Comparison of ENCODE assay signal across 9 cellular contexts in genomic region chr4:8221476-8221875, GRCh38. TPM values are rescaled to one million over a fixed set of nuclear protein-coding genes. Genes with fewer than 3 reads are reported as not detected.
DNase-seq lines count a peak whose midpoint lies in the region; ATAC-seq and TF ChIP-seq lines count a peak whose summit lies in the region.
"Had no signal": no experiment of that assay in that cellular context is flagged by ENCODE, and none has a peak within 500 bp of the region (broad histone marks: within the 10 kb centered on the region; RNA-seq: fewer than 3 reads in every experiment).

No MANE protein-coding gene starts in this region.

- H3K9me1 ChIP-seq in IMR-90 (ENCODE audit: insufficient read depth, low read length) = no peaks in the 10 kb centered on the region

- CTCF ChIA-PET in IMR-90 (lab: Yijun Ruan, JAX) = interaction anchor here (0.6 to 1.3 kb wide), 3 partner anchors 45 to 1428 kb away, joined by 3 to 4 read pairs (median 4); no protein-coding TSS in a partner anchor

- no peak overlapping the region for H3K23ac ChIP-seq in IMR-90 (ENCODE audit: low read depth, low read length)

- intact Hi-C loops in IMR-90 (cut with micrococcal nuclease) = no loop called here

- no peak overlapping the region for H2BK15ac ChIP-seq in IMR-90 (ENCODE audit: low read depth, low read length)

- in situ Hi-C loops in IMR-90 (cut with MboI; ENCODE audit: low sequenced_read_pairs) = loop anchor here (25.0 kb wide), 1 partner anchor 391 kb away; no protein-coding TSS in a partner anchor

- peaks cover 12% of the 10 kb centered on the region for H3K36me3 Mint-ChIP-seq in nephron (ENCODE audit: low read depth)

- no TSS peak for BruUV-seq in IMR-90 (replicated peaks; lab: Mats Ljungman, UMichigan)

- H4K5ac ChIP-seq in IMR-90 (ENCODE audit: low read depth, low read length) = no peak overlapping the region

- no peak overlapping the region for H2AFZ ChIP-seq in IMR-90 (replicated peaks; ENCODE audit: low read length, poor library complexity)

- peaks cover 8% of the 10 kb centered on the region; the same call in 1 of the 2 replicates for H3K27me3 ChIP-seq in IMR-90 (ENCODE audit: control insufficient read depth, insufficient read depth, low read length)

- H2BK20ac ChIP-seq in IMR-90 (ENCODE audit: low read depth, low read length) = no peak overlapping the region

- no peak overlapping the region for H3K56ac ChIP-seq in IMR-90 (ENCODE audit: extremely low read depth, insufficient read depth, low read length)

- peak overlapping the region in 2 of 3 experiments; percentile 3 to 59 for H3K27ac Mint-ChIP-seq in nephron

- H3K4me3 Mint-ChIP-seq in nephron = no peak overlapping the region
- H3K4me3 Mint-ChIP-seq: nephron progenitor cell had no signal

- no peak overlapping the region for H4K91ac ChIP-seq in IMR-90 (ENCODE audit: insufficient read depth, low read depth, low read length)

- no peak for TF ChIP-seq RAD21 in IMR-90 (IDR thresholded peaks at IDR 0.05; ENCODE audit: low read length)

- H3K9me3 Mint-ChIP-seq in nephron = no peaks in the 10 kb centered on the region
- H3K9me3 Mint-ChIP-seq: nephron progenitor cell had no signal

- H3K4me1 Mint-ChIP-seq in nephron = peaks cover 43% of the 10 kb centered on the region

- POLR2A ChIA-PET in IMR-90 (lab: Charles Lee; ENCODE audit: unreplicated experiment) = no interaction called here

- H4K8ac ChIP-seq in IMR-90 (ENCODE audit: low read depth in 2 of 2, low read length in 2 of 2) = no peak overlapping the region

- H3K4me3 ChIP-seq in IMR-90 (ENCODE audit: insufficient read depth, low read depth, low read length) = no peak overlapping the region

- no peaks in the 10 kb centered on the region for H3K9me3 ChIP-seq in IMR-90 (ENCODE audit: control insufficient read depth, insufficient read depth, low read length)

- H3K4ac ChIP-seq in IMR-90 (ENCODE audit: low read depth, low read length) = no peak overlapping the region

- dilution Hi-C loops in IMR-90 (cut with HindIII; ENCODE audit: low sequenced_read_pairs, unreplicated experiment) = no loop called here

- 39% methylated on average over 3 of the region's 5 CpGs; no CpG with 5 or more reads in 1 of the 2 experiments for WGBS in IMR-90 (ENCODE audit: extremely low coverage in 2 of 2, insufficient read length in 1 of 2), 2 experiments

- H2AK9ac ChIP-seq in IMR-90 (replicated peaks; ENCODE audit: low read depth, low read length, poor library complexity) = no peak overlapping the region

- no peaks in the 10 kb centered on the region for H3K4me1 ChIP-seq in IMR-90 (ENCODE audit: control insufficient read depth, insufficient read depth, low read length)

- DNase-seq in ELR (ENCODE audit: low read depth) (peak; percentile 26), IMR-90 (peak; percentile 10), dedifferentiated amniotic fluid mesenchymal stem cell (ENCODE audit: extremely low spot score) (no peak)
- peak; percentile 82 for DNase-seq in central memory CD4-positive, alpha-beta T cell
- no peak for DNase-seq in activated CD4-positive, alpha-beta T cell treated with anti-CD3 and anti-CD28 coated beads for 1 hour
- DNase-seq: nephron progenitor cell had no signal

- H3K27me3 Mint-ChIP-seq in nephron (ENCODE audit: low read depth) = peaks cover 6% of the 10 kb centered on the region

- no peak overlapping the region for H3K4me2 ChIP-seq in IMR-90 (ENCODE audit: low read depth, low read length)

- H2AK5ac ChIP-seq in IMR-90 (ENCODE audit: low read depth, low read length) = no peak overlapping the region

- no peaks in the 10 kb centered on the region for H3K79me1 ChIP-seq in IMR-90 (ENCODE audit: low read depth in 1 of 2, low read length in 2 of 2)

- H2BK5ac ChIP-seq in IMR-90 (ENCODE audit: low read depth, low read length, poor library complexity, severe bottlenecking) = no peak overlapping the region

- H3K36me3 ChIP-seq in IMR-90 (ENCODE audit: control insufficient read depth, insufficient read depth, low read length) = no peaks in the 10 kb centered on the region

- H3K27ac ChIP-seq in IMR-90 (ENCODE audit: insufficient read depth, low read length) = no peak overlapping the region

- no peak overlapping the region for H3K9ac ChIP-seq in IMR-90 (ENCODE audit: low read depth, low read length)

- no peak overlapping the region for H3K14ac ChIP-seq in IMR-90 (replicated peaks; ENCODE audit: low read depth, low read length)

- ATAC-seq in IMR-90 (ENCODE audit: low read depth) = no peak; the same call in 1 of the 2 replicates
- no peak for ATAC-seq in HG03095 (IDR thresholded peaks at IDR 0.05; ENCODE audit: unreplicated experiment)
- no peak for ATAC-seq in GM18520 (IDR thresholded peaks at IDR 0.05; ENCODE audit: unreplicated experiment)

- no peak for TF ChIP-seq POLR2A in IMR-90 (IDR thresholded peaks at IDR 0.05; ENCODE audit: low read depth, low read length)

- no peaks in the 10 kb centered on the region for H4K20me1 ChIP-seq in IMR-90 (ENCODE audit: insufficient read depth, low read length)

- TF ChIP-seq CTCF in IMR-90 (conservative IDR thresholded peaks at IDR 0.05; ENCODE audit: low read depth, low read length) (no peak), nephron (IDR thresholded peaks at IDR 0.05; ENCODE audit: unreplicated experiment in 3 of 3) (no peak)

- no peak overlapping the region for H3K18ac ChIP-seq in IMR-90 (ENCODE audit: low read depth, low read length)

- no peak overlapping the region for H2BK120ac ChIP-seq in IMR-90 (ENCODE audit: low read depth, low read length)

TF ChIP-seq in IMR-90, 13 proteins besides CTCF, POLR2A, EP300 and RAD21:
- TF ChIP-seq NFE2L2 (IDR thresholded peaks at IDR 0.05; ENCODE audit: low read depth, low read length) = no peak

RNA-seq across cellular contexts. Expression of gene SH3TC1, which starts 22.4 kb away (rescaled TPM):
- total RNA-seq in IMR-90 (2012; rRNA removed) = 1.4 and 1.6 TPM in 2 replicates
- 2.2 and 2.3 TPM in 2 replicates for polyA plus RNA-seq in IMR-90 (2012; rRNA removed)
- polyA plus RNA-seq in IMR-90 (2012; cell fraction: cytosol; rRNA removed) = 2.4 and 2.5 TPM in 2 replicates
- 7.2 and 19.2 TPM in 2 replicates for polyA plus RNA-seq in IMR-90 (2012; cell fraction: nucleus; rRNA removed; ENCODE audit: low replicate concordance)

RNA-seq across cellular contexts. Expression of gene HTRA3, which starts 48.1 kb away (rescaled TPM):
- 1.1 and 1.3 TPM in 2 replicates for total RNA-seq in IMR-90 (2012; rRNA removed)
- polyA plus RNA-seq in IMR-90 (2012; rRNA removed) = 8.9 and 9.5 TPM in 2 replicates
- 5.3 and 12.8 TPM in 2 replicates for polyA plus RNA-seq in IMR-90 (2012; cell fraction: cytosol; rRNA removed)
- polyA plus RNA-seq in IMR-90 (2012; cell fraction: nucleus; rRNA removed; ENCODE audit: low replicate concordance) = 3.7 and 5.2 TPM in 2 replicates

Comparison
In these comparisons a context has a peak if more than half of its experiments do, and no peak if none do; other contexts are left out.
1. DNase-seq: peak in ELR (single experiment), IMR-90 (single experiment) and central memory CD4-positive, alpha-beta T cell (single experiment); none in dedifferentiated amniotic fluid mesenchymal stem cell (single experiment) and activated CD4-positive, alpha-beta T cell treated with anti-CD3 and anti-CD28 coated beads for 1 hour (single experiment).